20 cellular contexts compared by ENCODE assay signal in the genomic region with DNA sequence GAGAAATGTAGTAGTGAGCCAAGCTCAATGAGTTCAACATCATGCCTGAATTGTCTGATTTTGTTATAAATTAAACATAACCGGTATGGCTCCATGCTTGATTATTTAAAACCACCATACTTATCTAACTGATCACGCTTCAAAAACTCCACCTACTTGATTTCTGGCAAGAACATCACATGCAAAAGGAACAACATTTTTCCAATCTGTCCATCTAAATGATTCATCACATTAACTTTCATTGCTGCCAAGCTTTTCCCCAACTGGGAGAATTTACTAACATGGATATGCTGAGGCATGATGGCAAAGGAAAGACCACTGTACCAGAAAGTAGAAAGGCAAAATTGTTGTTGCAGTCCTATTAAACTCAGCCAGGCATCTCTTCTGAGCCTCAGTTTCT.
DNase-seq lines count a peak whose midpoint lies in the region; ATAC-seq, FAIRE-seq and TF ChIP-seq lines count a peak whose summit lies in the region.
"Had no signal": no experiment of that assay in that cellular context is flagged by ENCODE, and none has a peak within 500 bp of the region (broad histone marks: within the 10 kb centered on the region; RNA-seq: fewer than 3 reads in every experiment).

No MANE protein-coding gene starts in this region.

- H3K36me3 ChIP-seq in astrocyte (ENCODE audit: insufficient read depth, low read length) = no peaks in the 10 kb centered on the region

- no peaks in the 10 kb centered on the region for H3K9me3 ChIP-seq in astrocyte (ENCODE audit: insufficient read depth, low read depth, low read length)

- H3K4me1 Mint-ChIP-seq in astrocyte (ENCODE audit: low read depth, unreplicated experiment) (no peaks in the 10 kb centered on the region), nephron (peaks cover 68% of the 10 kb centered on the region)
- no peaks in the 10 kb centered on the region for H3K4me1 Mint-ChIP-seq in stimulated activated effector memory CD8-positive, alpha-beta T cell treated with anti-CD3 and anti-CD28 coated beads, Interleukin-12 subunit alpha, Interleukin-12 subunit beta, amount 100 ng/mL, for 72 hours

- H3K27me3 ChIP-seq in astrocyte (ENCODE audit: insufficient read depth, low read length) = no peaks in the 10 kb centered on the region

- H3K27ac Mint-ChIP-seq in astrocyte (ENCODE audit: unreplicated experiment) = no peak overlapping the region
- H3K27ac Mint-ChIP-seq in nephron = peak overlapping the region in 2 of 3 experiments; percentile 6 to 56
- no peak overlapping the region for H3K27ac Mint-ChIP-seq in stimulated activated effector memory CD8-positive, alpha-beta T cell treated with anti-CD3 and anti-CD28 coated beads, Interleukin-12 subunit alpha, Interleukin-12 subunit beta, amount 100 ng/mL, for 72 hours
- H3K27ac Mint-ChIP-seq: CD14-positive monocyte had no signal

- no peaks in the 10 kb centered on the region for H4K20me1 ChIP-seq in astrocyte (ENCODE audit: insufficient read depth, low read length)

- H3K4me3 Mint-ChIP-seq in astrocyte (ENCODE audit: unreplicated experiment) (no peak overlapping the region), nephron (no peak overlapping the region)
- H3K4me3 Mint-ChIP-seq in stimulated activated effector memory CD8-positive, alpha-beta T cell treated with anti-CD3 and anti-CD28 coated beads, Interleukin-12 subunit alpha, Interleukin-12 subunit beta, amount 100 ng/mL, for 72 hours = no peak overlapping the region
- H3K4me3 Mint-ChIP-seq: CD14-positive monocyte had no signal

- FAIRE-seq in astrocyte (lab: Jason Lieb, UNC) = peak; percentile 66
- FAIRE-seq: G401.6, K562 had no signal

- H3K9me3 Mint-ChIP-seq in astrocyte (ENCODE audit: unreplicated experiment) (no peaks in the 10 kb centered on the region), nephron (no peaks in the 10 kb centered on the region)
- no peaks in the 10 kb centered on the region for H3K9me3 Mint-ChIP-seq in stimulated activated effector memory CD8-positive, alpha-beta T cell treated with anti-CD3 and anti-CD28 coated beads, Interleukin-12 subunit alpha, Interleukin-12 subunit beta, amount 100 ng/mL, for 72 hours
- H3K9me3 Mint-ChIP-seq: CD14-positive monocyte had no signal

- DNase-seq in EL (peak; percentile 14), astrocyte (ENCODE audit: low read depth) (peak; percentile 74), fibroblast of peridontal ligament (ENCODE audit: extremely low read depth) (peak; percentile 56), NCI-H128 (lab: John Stamatoyannopoulos, UW; ENCODE audit: unreplicated experiment) (no peak), GF-D8 (lab: John Stamatoyannopoulos, UW) (no peak)
- DNase-seq in stimulated activated effector memory CD8-positive, alpha-beta T cell treated with anti-CD3 and anti-CD28 coated beads, Interleukin-12 subunit alpha, Interleukin-12 subunit beta, amount 100 ng/mL, for 72 hours (ENCODE audit: low spot score in 2 of 2) = no peak
- DNase-seq: 8988T, DMS79 treated with DMSO at 0.1 percent for 48 hours, GOT3, NCI-H1105 treated with DMSO at 0.1 percent for 48 hours, NCI-H1694 treated with DMSO at 0.1 percent for 48 hours, NCI-H2227 treated with DMSO at 0.1 percent for 48 hours, NCI-H524, NCI-H82, PC-3 had no signal

- H2AFZ ChIP-seq in astrocyte (ENCODE audit: low read depth, low read length) = no peak overlapping the region

- H3K9ac ChIP-seq in astrocyte (ENCODE audit: low read length) = no peak overlapping the region

- no peak overlapping the region for H3K4me2 ChIP-seq in astrocyte (ENCODE audit: low read length)

- H3K4me3 ChIP-seq in astrocyte (ENCODE audit: insufficient read depth, low read depth, low read length) = no peak overlapping the region
- H3K4me3 ChIP-seq: K562 had no signal

- no peaks in the 10 kb centered on the region for H3K36me3 Mint-ChIP-seq in astrocyte (ENCODE audit: low read depth, unreplicated experiment)
- H3K36me3 Mint-ChIP-seq in nephron (ENCODE audit: low read depth) = no peaks in the 10 kb centered on the region
- H3K36me3 Mint-ChIP-seq in stimulated activated effector memory CD8-positive, alpha-beta T cell treated with anti-CD3 and anti-CD28 coated beads, Interleukin-12 subunit alpha, Interleukin-12 subunit beta, amount 100 ng/mL, for 72 hours = no peaks in the 10 kb centered on the region
- H3K36me3 Mint-ChIP-seq: CD14-positive monocyte had no signal

- H3K27me3 Mint-ChIP-seq in astrocyte (ENCODE audit: low read depth, unreplicated experiment) = peaks cover 8% of the 10 kb centered on the region
- H3K27me3 Mint-ChIP-seq in nephron (ENCODE audit: low read depth) = no peaks in the 10 kb centered on the region

- peaks cover 13% of the 10 kb centered on the region for H3K4me1 ChIP-seq in astrocyte (ENCODE audit: insufficient read depth, low read length)

- H3K27ac ChIP-seq in astrocyte (ENCODE audit: low read depth, low read length) = no peak overlapping the region

- TF ChIP-seq CTCF in astrocyte (IDR thresholded peaks at IDR 0.05; ENCODE audit: insufficient read depth, low read depth, low read length) (no peak), nephron (IDR thresholded peaks at IDR 0.05; ENCODE audit: unreplicated experiment in 3 of 3) (no peak)

- H3K79me2 ChIP-seq in astrocyte (ENCODE audit: insufficient read depth, low read length) = no peaks in the 10 kb centered on the region

- no peak for ATAC-seq in stimulated activated effector memory CD8-positive, alpha-beta T cell treated with anti-CD3 and anti-CD28 coated beads, Interleukin-12 subunit alpha, Interleukin-12 subunit beta, amount 100 ng/mL, for 72 hours
- no peak for ATAC-seq in GM21825 (IDR thresholded peaks at IDR 0.05; ENCODE audit: unreplicated experiment)
- ATAC-seq: K562, PC-3 had no signal

Comparison
In these comparisons a context has a peak if more than half of its experiments do, and no peak if none do; other contexts are left out.
1. DNase-seq: peak in EL (single experiment), astrocyte (single experiment) and fibroblast of peridontal ligament (single experiment); none in NCI-H128 (single experiment), GF-D8 (single experiment) and stimulated activated effector memory CD8-positive, alpha-beta T cell treated with anti-CD3 and anti-CD28 coated beads, Interleukin-12 subunit alpha, Interleukin-12 subunit beta, amount 100 ng/mL, for 72 hours (0 of 2).
2. H3K27ac Mint-ChIP-seq: peak in nephron (2 of 3); none in astrocyte (single experiment) and stimulated activated effector memory CD8-positive, alpha-beta T cell treated with anti-CD3 and anti-CD28 coated beads, Interleukin-12 subunit alpha, Interleukin-12 subunit beta, amount 100 ng/mL, for 72 hours (single experiment).